23 cellular contexts compared by ENCODE assay signal in the genomic region with DNA sequence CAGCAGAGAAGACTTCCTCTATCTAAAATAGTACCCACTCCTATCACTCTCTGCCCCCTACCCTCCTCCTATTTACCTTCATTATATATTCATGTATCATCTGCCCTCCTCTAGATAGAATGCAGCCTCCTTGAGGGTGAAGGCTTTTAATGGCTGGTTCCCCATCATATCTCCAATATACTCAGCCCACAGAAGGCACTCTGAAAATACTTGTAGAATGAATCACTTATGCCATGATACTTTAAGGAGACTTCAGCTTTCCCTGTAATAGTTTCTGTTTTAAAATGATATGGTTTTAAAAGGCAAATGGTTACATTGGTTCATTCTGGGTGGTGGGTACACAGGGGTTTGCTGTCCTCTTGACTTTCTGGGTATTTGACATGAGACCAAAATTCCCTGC. TPM values are rescaled to one million over a fixed set of nuclear protein-coding genes. Genes with fewer than 3 reads are reported as not detected.
DNase-seq lines count a peak whose midpoint lies in the region; ATAC-seq, FAIRE-seq and TF ChIP-seq lines count a peak whose summit lies in the region.
"Had no signal": no experiment of that assay in that cellular context is flagged by ENCODE, and none has a peak within 500 bp of the region (broad histone marks: within the 10 kb centered on the region; RNA-seq: fewer than 3 reads in every experiment).

No MANE protein-coding gene starts in this region.

- FAIRE-seq in A549 (lab: Jason Lieb, UNC) = no peak
- FAIRE-seq: G401.6 had no signal

- no peak for TF ChIP-seq EP300 in A549 (IDR thresholded peaks at IDR 0.05)

- H3K36me3 ChIP-seq in GM23248 (ENCODE audit: low read depth) = no peaks in the 10 kb centered on the region
- H3K36me3 ChIP-seq in mesenchymal stem cell (ENCODE audit: control insufficient read depth in 1 of 2, insufficient read depth in 2 of 2, low read depth in 1 of 2, low read length in 2 of 2) = peaks cover 0 to 18% of the 10 kb centered on the region in 2 experiments

- peak overlapping the region; percentile 67 for H3K27ac Mint-ChIP-seq in chondrocyte (ENCODE audit: unreplicated experiment)
- H3K27ac Mint-ChIP-seq: CD4-positive, CD25-positive, alpha-beta regulatory T cell had no signal

- ATAC-seq in A549 (no peak), HG03521 (IDR thresholded peaks at IDR 0.05; ENCODE audit: unreplicated experiment) (no peak), HG03025 (IDR thresholded peaks at IDR 0.05; ENCODE audit: low FRiP score, unreplicated experiment) (no peak)
- ATAC-seq: HCT116, Panc1 had no signal

- H3K9me3 Mint-ChIP-seq in chondrocyte (ENCODE audit: low read depth) = peaks cover 2% of the 10 kb centered on the region

- no peak overlapping the region for H3K4ac ChIP-seq in mesenchymal stem cell (ENCODE audit: low read depth in 1 of 2, low read length in 2 of 2)

- in situ Hi-C loops in GM23248 (cut with MboI) = no loop called here

- H3K14ac ChIP-seq in mesenchymal stem cell (ENCODE audit: low read length in 2 of 2) = no peak overlapping the region

- H3K27ac ChIP-seq in A549 (no peak overlapping the region), GM23248 (no peak overlapping the region), mesenchymal stem cell (ENCODE audit: low read length, poor library complexity, severe bottlenecking) (no peak overlapping the region)
- H3K27ac ChIP-seq: KMS-11, SK-N-MC had no signal

- H4K91ac ChIP-seq in mesenchymal stem cell (ENCODE audit: low read length) = no peak overlapping the region

- CTCF ChIA-PET in A549 (lab: Yijun Ruan, JAX) = no interaction called here

- DNase-seq in A549 (ENCODE audit: low read depth in 1 of 2, low spot score in 1 of 2) (no peak), GM23248 (peak; percentile 24), chondrocyte (ENCODE audit: low spot score) (no peak), mesenchymal stem cell (peak; percentile 33), NCI-H1694 (lab: John Stamatoyannopoulos, UW) (no peak)
- no peak for DNase-seq in stimulated activated naive CD4-positive, alpha-beta T cell treated with Interleukin-2 at 50 U/mL for 16 hours (lab: John Stamatoyannopoulos, UW)
- DNase-seq: Caco-2; CD4-positive, CD25-positive, alpha-beta regulatory T cell; MM.1S; NCI-H1092 treated with DMSO at 0.1 percent for 48 hours; NCI-H1694 treated with DMSO at 0.1 percent for 48 hours; NCI-H2107; NCI-H2227 treated with DMSO at 0.1 percent for 48 hours; NCI-H524; Right ventricle myocardium superior had no signal

- H4K20me1 ChIP-seq in GM23248 (ENCODE audit: insufficient read depth) = no peaks in the 10 kb centered on the region

- TF ChIP-seq CTCF in A549 (IDR thresholded peaks at IDR 0.05) (no peak), chondrocyte (IDR thresholded peaks at IDR 0.05) (no peak)

- H2AFZ ChIP-seq in GM23248 = no peak overlapping the region
- no peak overlapping the region for H2AFZ ChIP-seq in mesenchymal stem cell (ENCODE audit: low read depth, low read length)

- no peaks in the 10 kb centered on the region for H3K79me2 ChIP-seq in GM23248 (ENCODE audit: insufficient read depth)

- no peak overlapping the region for H3K18ac ChIP-seq in mesenchymal stem cell (ENCODE audit: low read depth in 1 of 2, low read length in 2 of 2)

- no peaks in the 10 kb centered on the region for H3K27me3 Mint-ChIP-seq in chondrocyte (ENCODE audit: low read depth)
- H3K27me3 Mint-ChIP-seq: CD4-positive, CD25-positive, alpha-beta regulatory T cell had no signal

- H3F3A ChIP-seq in GM23248 (ENCODE audit: insufficient read depth) = no peaks in the 10 kb centered on the region

- no peaks in the 10 kb centered on the region for H3K9me2 ChIP-seq in GM23248 (ENCODE audit: insufficient read depth)

- TF ChIP-seq RAD21 in A549 (conservative IDR thresholded peaks at IDR 0.05 in 1 of 2, IDR thresholded peaks at IDR 0.05 in 1 of 2) = no peak

- peaks cover 38% of the 10 kb centered on the region for H3K4me1 Mint-ChIP-seq in chondrocyte (ENCODE audit: low read depth)
- H3K4me1 Mint-ChIP-seq: CD4-positive, CD25-positive, alpha-beta regulatory T cell had no signal

- H3K79me1 ChIP-seq in mesenchymal stem cell (replicated peaks; ENCODE audit: low read length, poor library complexity, severe bottlenecking) = peaks cover 41% of the 10 kb centered on the region

- no peak overlapping the region for H2AK5ac ChIP-seq in mesenchymal stem cell (ENCODE audit: low read length, severe bottlenecking)

- no peak overlapping the region for H4K8ac ChIP-seq in mesenchymal stem cell (ENCODE audit: low read length)

- no peak overlapping the region for H3K9ac ChIP-seq in GM23248
- H3K9ac ChIP-seq in mesenchymal stem cell (ENCODE audit: low read length) = no peak overlapping the region
- H3K9ac ChIP-seq: KMS-11 had no signal

- H3K9me3 ChIP-seq in A549 = no peaks in the 10 kb centered on the region
- no peaks in the 10 kb centered on the region for H3K9me3 ChIP-seq in GM23248 (ENCODE audit: low read depth)
- H3K9me3 ChIP-seq in mesenchymal stem cell (ENCODE audit: control insufficient read depth, low read length) = no peaks in the 10 kb centered on the region
- H3K9me3 ChIP-seq: Caco-2 had no signal

- no peak overlapping the region for H3K23ac ChIP-seq in mesenchymal stem cell (ENCODE audit: low read length in 2 of 2)

- no peak overlapping the region for H2BK120ac ChIP-seq in mesenchymal stem cell (ENCODE audit: low read depth, low read length)

- H3K27me3 ChIP-seq in GM23248 (replicated peaks; ENCODE audit: insufficient read depth) (0 out of 2 replicates have a peak, but pooled peaks cover 4% of the 10 kb centered on the region), mesenchymal stem cell (ENCODE audit: control insufficient read depth in 1 of 2, insufficient read depth in 1 of 2, low read length in 2 of 2) (no peaks in the 10 kb centered on the region)

- H2BK5ac ChIP-seq in mesenchymal stem cell (ENCODE audit: low read depth, low read length, poor library complexity, severe bottlenecking) = no peak overlapping the region

- H3K4me3 ChIP-seq in A549 = no peak overlapping the region
- no peak overlapping the region for H3K4me3 ChIP-seq in GM23248
- H3K4me3 ChIP-seq in mesenchymal stem cell (ENCODE audit: insufficient read depth in 1 of 2, low read depth in 1 of 2, low read length in 2 of 2) = no peak overlapping the region
- H3K4me3 ChIP-seq: SK-N-MC had no signal

- H3K4me1 ChIP-seq in A549 = no peaks in the 10 kb centered on the region
- H3K4me1 ChIP-seq in GM23248 (ENCODE audit: insufficient read depth) = no peaks in the 10 kb centered on the region
- peaks cover 9% of the 10 kb centered on the region for H3K4me1 ChIP-seq in mesenchymal stem cell (ENCODE audit: control insufficient read depth, insufficient read depth, low read depth, low read length)
- H3K4me1 ChIP-seq: Caco-2 had no signal

- no peak overlapping the region for H2BK15ac ChIP-seq in mesenchymal stem cell (ENCODE audit: low read depth, poor library complexity, severe bottlenecking)

- H3K4me3 Mint-ChIP-seq in chondrocyte (ENCODE audit: unreplicated experiment) = no peak overlapping the region

- no peak overlapping the region for H2BK12ac ChIP-seq in mesenchymal stem cell (ENCODE audit: low read length in 2 of 2)

- peak overlapping the region; percentile 27 for H3K4me2 ChIP-seq in A549
- no peak overlapping the region for H3K4me2 ChIP-seq in GM23248 (ENCODE audit: unreplicated experiment)
- H3K4me2 ChIP-seq in mesenchymal stem cell (ENCODE audit: low read length, poor library complexity, severe bottlenecking) = no peak overlapping the region
- H3K4me2 ChIP-seq: KMS-11 had no signal

- H3K36me3 Mint-ChIP-seq in chondrocyte (ENCODE audit: low read depth) = peaks cover 2% of the 10 kb centered on the region
- H3K36me3 Mint-ChIP-seq: CD4-positive, CD25-positive, alpha-beta regulatory T cell had no signal

- TF ChIP-seq POLR2A in A549 (IDR thresholded peaks at IDR 0.05; ENCODE audit: low read length) = no peak

- POLR2A ChIA-PET in A549 (lab: Yijun Ruan, JAX) = no interaction called here

TF ChIP-seq in A549, 52 proteins besides CTCF, POLR2A, EP300 and RAD21:
- TF ChIP-seq CBX2 (IDR thresholded peaks at IDR 0.05; ENCODE audit: borderline replicate concordance, low read depth) (no peak), CHD2 (IDR thresholded peaks at IDR 0.05; ENCODE audit: low read length, partially characterized antibody) (no peak), SMC3 (IDR thresholded peaks at IDR 0.05) (no peak)

RNA-seq across cellular contexts. Expression of a gene that starts 25.3 kb away (rescaled TPM):
- 4.0 and 4.2 TPM in 2 replicates for polyA plus RNA-seq in A549 (2011; rRNA removed)
- 3.9 and 4.9 TPM in 2 replicates for polyA plus RNA-seq in A549 (2012; cell fraction: cytosol; rRNA removed)
- 8.1 and 9.1 TPM in 2 replicates for polyA plus RNA-seq in A549 (2012; cell fraction: nucleus; rRNA removed)
- polyA plus RNA-seq in A549 (2017; fragmentation: RNase III; extraction: RNeasy Plus Mini Kit Qiagen cat#74134 plus additional on column Dnase treatment) = 9.5 to 15.2 TPM (median 13.2 TPM) in 3 replicates
- 4.7 and 6.2 TPM in 2 replicates for polyA minus RNA-seq in A549 (2011; rRNA and poly(A)+ RNA removed)
- 5.0 and 8.1 TPM in 2 replicates for total RNA-seq in GM23248 (2014; rRNA removed; shearing (Covaris generic))
- polyA plus RNA-seq in GM23248 (2016; fragmentation: Nextera tagmentation; extraction: Ambion mirVana) = 5.2 and 6.7 TPM in 2 replicates
- 35.7 to 79.7 TPM (median 73.3 TPM) in 3 replicates for total RNA-seq in chondrocyte
- 8.0 TPM for polyA plus RNA-seq in mesenchymal stem cell (2013, experiment 1 of 2)
- polyA plus RNA-seq in mesenchymal stem cell (2013, experiment 2 of 2) = 7.6 TPM
- total RNA-seq: A673; Caco-2; CD4-positive, CD25-positive, alpha-beta regulatory T cell had no signal
- polyA plus RNA-seq: CD4-positive, CD25-positive, alpha-beta regulatory T cell had no signal

Comparison
In these comparisons a context has a peak if more than half of its experiments do, and no peak if none do; other contexts are left out.
1. DNase-seq: peak in GM23248 (single experiment) and mesenchymal stem cell (single experiment); none in A549 (0 of 2), chondrocyte (single experiment), NCI-H1694 (single experiment) and stimulated activated naive CD4-positive, alpha-beta T cell treated with Interleukin-2 at 50 U/mL for 16 hours (single experiment).